Comparison of ENCODE assay signal across 1 cellular context in the genomic region with DNA sequence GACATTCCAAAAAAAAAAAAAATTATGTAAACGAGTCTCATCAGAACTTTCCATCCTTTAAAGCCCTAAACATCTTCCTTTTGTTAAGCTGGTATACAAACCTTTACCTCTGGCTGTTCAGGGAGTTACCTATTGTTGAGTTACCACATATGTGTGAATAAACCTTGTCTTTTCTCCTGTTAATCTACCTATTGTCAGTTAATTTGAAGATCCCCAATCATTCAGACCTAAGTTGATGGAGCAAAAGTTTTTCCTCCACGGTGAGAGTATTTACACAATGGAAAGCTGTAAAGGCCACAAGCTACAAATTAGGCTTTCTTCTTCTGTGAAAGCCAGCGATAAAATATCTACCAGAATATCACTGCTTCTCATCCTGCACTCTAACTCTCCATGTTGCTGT.
TF ChIP-seq lines count a peak whose summit lies in the region.

No MANE protein-coding gene starts in this region.

TF ChIP-seq in GM12878, 131 proteins besides CTCF, POLR2A, EP300 and RAD21 (continued from another document):
- TF ChIP-seq SIX5 (IDR thresholded peaks at IDR 0.05; ENCODE audit: low read depth, low read length, severe bottlenecking): no peak
- TF ChIP-seq NFIC (IDR thresholded peaks at IDR 0.05; ENCODE audit: low read depth, low read length): no peak
- no peak for TF ChIP-seq EED (IDR thresholded peaks at IDR 0.05; ENCODE audit: low read depth)
- TF ChIP-seq DPF2 (IDR thresholded peaks at IDR 0.05): no peak
- TF ChIP-seq SRF (IDR thresholded peaks at IDR 0.05; ENCODE audit: low read depth in 2 of 2, low read length in 2 of 2): no peak
- TF ChIP-seq, protein P1, sequence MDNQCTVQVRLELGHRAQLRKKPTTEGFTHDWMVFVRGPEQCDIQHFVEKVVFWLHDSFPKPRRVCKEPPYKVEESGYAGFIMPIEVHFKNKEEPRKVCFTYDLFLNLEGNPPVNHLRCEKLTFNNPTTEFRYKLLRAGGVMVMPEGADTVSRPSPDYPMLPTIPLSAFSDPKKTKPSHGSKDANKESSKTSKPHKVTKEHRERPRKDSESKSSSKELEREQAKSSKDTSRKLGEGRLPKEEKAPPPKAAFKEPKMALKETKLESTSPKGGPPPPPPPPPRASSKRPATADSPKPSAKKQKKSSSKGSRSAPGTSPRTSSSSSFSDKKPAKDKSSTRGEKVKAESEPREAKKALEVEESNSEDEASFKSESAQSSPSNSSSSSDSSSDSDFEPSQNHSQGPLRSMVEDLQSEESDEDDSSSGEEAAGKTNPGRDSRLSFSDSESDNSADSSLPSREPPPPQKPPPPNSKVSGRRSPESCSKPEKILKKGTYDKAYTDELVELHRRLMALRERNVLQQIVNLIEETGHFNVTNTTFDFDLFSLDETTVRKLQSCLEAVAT (IDR thresholded peaks at IDR 0.05): no peak
- TF ChIP-seq SPI1 (IDR thresholded peaks at IDR 0.05; ENCODE audit: borderline replicate concordance, insufficient read depth, low read depth, low read length): no peak
- no peak for TF ChIP-seq REST (IDR thresholded peaks at IDR 0.05; ENCODE audit: low read depth, low read length)
